ENCODE assay signal across 8 cellular contexts in the genomic region with DNA sequence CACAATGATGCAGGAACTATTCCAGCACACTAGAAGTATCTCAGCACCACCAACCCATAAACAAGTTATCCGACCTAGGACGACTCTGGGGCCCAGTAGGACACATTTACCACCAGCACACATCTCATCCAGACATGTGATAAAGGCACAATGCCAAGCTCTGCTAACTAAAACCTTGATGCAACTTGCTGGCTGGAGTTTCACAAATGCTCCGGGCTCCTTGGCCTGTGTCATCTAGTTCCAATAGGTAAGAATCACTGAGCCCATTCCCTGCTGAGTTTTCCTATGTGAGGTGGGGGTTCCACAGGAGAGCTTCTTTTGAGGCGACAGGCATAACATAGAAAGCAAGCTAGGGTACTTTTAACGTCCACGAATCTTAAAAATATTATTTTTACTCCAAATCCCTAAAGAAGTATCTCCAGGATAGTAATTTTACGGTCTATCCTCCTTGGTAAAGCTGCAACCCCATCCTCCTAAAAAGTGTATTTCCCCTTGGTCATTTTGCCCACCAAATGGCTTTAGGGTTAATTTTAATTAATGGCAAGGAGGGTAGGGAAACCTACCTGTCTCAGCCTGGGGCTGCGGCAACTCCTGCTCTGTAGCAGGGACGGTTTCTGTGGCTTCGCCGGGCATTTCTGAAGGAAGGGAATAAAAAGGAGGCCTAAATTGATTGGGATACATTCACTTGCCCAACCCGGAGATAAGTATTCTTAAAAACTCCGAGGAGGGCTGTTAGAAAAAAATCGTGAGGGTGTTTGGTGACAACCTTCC. TPM values are rescaled to one million over a fixed set of nuclear protein-coding genes. Genes with fewer than 3 reads are reported as not detected.
A peak's percentile ranks its signal among the peaks of the same experiment; 100 is the strongest.
DNase-seq lines count a peak whose midpoint lies in the region; ATAC-seq and TF ChIP-seq lines count a peak whose summit lies in the region.

No MANE protein-coding gene starts in this region.

- ATAC-seq in activated T-cell treated with anti-CD3 and anti-CD28 coated beads, Interleukin-2, amount 50 U/mL, for 4 hours = no peak
- ATAC-seq in SK-N-SH treated with all-trans-retinoic acid at 6 μM for 48 hours (peak; percentile 7), upper lobe of right lung (peak; percentile 1)

- intact Hi-C loops in upper lobe of right lung (cut with DNase I) = no loop called here

- H3K4me1 ChIP-seq in upper lobe of right lung = peaks cover 48% of the 10 kb centered on the region

- H3K4me3 ChIP-seq in upper lobe of right lung = peak overlapping the region; percentile 85

- H3K9me3 ChIP-seq in upper lobe of right lung = no peaks in the 10 kb centered on the region

- no peaks in the 10 kb centered on the region for H3K9me3 Mint-ChIP-seq in activated T-cell treated with anti-CD3 and anti-CD28 coated beads, Interleukin-2, amount 50 U/mL, for 4 hours
- no peaks in the 10 kb centered on the region for H3K9me3 Mint-ChIP-seq in endothelial cell (ENCODE audit: unreplicated experiment)

- peak overlapping the region; percentile 93 for H3K27ac ChIP-seq in upper lobe of right lung

- DNase-seq in activated T-cell treated with anti-CD3 and anti-CD28 coated beads, Interleukin-2, amount 50 U/mL, for 4 hours = no peak
- no peak for DNase-seq in activated T-cell treated with anti-CD3 and anti-CD28 coated beads, Interleukin-2, amount 50 U/mL, for 1 hour
- DNase-seq in endothelial cell (ENCODE audit: low spot score) (no peak), midbrain (lab: John Stamatoyannopoulos, UW) (peak; percentile 8), upper lobe of right lung (peak; percentile 51), HK-2 (ENCODE audit: unreplicated experiment) (no peak), cortex of kidney (lab: John Stamatoyannopoulos, UW) (no peak)

- no peak for TF ChIP-seq CTCF in endothelial cell (IDR thresholded peaks at IDR 0.05; ENCODE audit: unreplicated experiment)
- TF ChIP-seq CTCF in upper lobe of right lung (IDR thresholded peaks at IDR 0.05) = no peak

- H3K4me3 Mint-ChIP-seq in activated T-cell treated with anti-CD3 and anti-CD28 coated beads, Interleukin-2, amount 50 U/mL, for 4 hours = peak overlapping the region; percentile 99
- peak overlapping the region; percentile 99 for H3K4me3 Mint-ChIP-seq in endothelial cell (ENCODE audit: unreplicated experiment)

- no peaks in the 10 kb centered on the region for H3K27me3 Mint-ChIP-seq in activated T-cell treated with anti-CD3 and anti-CD28 coated beads, Interleukin-2, amount 50 U/mL, for 4 hours (ENCODE audit: low read depth)
- peaks cover 13% of the 10 kb centered on the region for H3K27me3 Mint-ChIP-seq in endothelial cell (ENCODE audit: unreplicated experiment)

- peaks cover 54% of the 10 kb centered on the region for H3K4me1 Mint-ChIP-seq in activated T-cell treated with anti-CD3 and anti-CD28 coated beads, Interleukin-2, amount 50 U/mL, for 4 hours (ENCODE audit: low read depth)
- peaks cover 53% of the 10 kb centered on the region for H3K4me1 Mint-ChIP-seq in endothelial cell (ENCODE audit: unreplicated experiment)

- peak overlapping the region; percentile 97 for H3K27ac Mint-ChIP-seq in endothelial cell (ENCODE audit: unreplicated experiment)

- no peaks in the 10 kb centered on the region for H3K27me3 ChIP-seq in upper lobe of right lung

- H3K36me3 ChIP-seq in upper lobe of right lung = peaks cover 27% of the 10 kb centered on the region

- peaks cover 52% of the 10 kb centered on the region for H3K36me3 Mint-ChIP-seq in activated T-cell treated with anti-CD3 and anti-CD28 coated beads, Interleukin-2, amount 50 U/mL, for 4 hours (ENCODE audit: insufficient read depth)
- peaks cover 22% of the 10 kb centered on the region for H3K36me3 Mint-ChIP-seq in endothelial cell (ENCODE audit: low read depth, unreplicated experiment)

TF ChIP-seq in SK-N-SH treated with all-trans-retinoic acid at 6 μM for 48 hours, 23 proteins besides CTCF, POLR2A, EP300 and RAD21:
- no peak for TF ChIP-seq TSHZ2 (CRISPR knock-in tag; IDR thresholded peaks at IDR 0.05)
- TF ChIP-seq GLIS3 (CRISPR knock-in tag; IDR thresholded peaks at IDR 0.05) = no peak
- no peak for TF ChIP-seq ISL1 (CRISPR knock-in tag; IDR thresholded peaks at IDR 0.05)
- no peak for TF ChIP-seq TCF4 (CRISPR knock-in tag; IDR thresholded peaks at IDR 0.05; ENCODE audit: borderline replicate concordance)
- TF ChIP-seq ZFP30 (CRISPR knock-in tag; IDR thresholded peaks at IDR 0.05) = no peak
- no peak for TF ChIP-seq POU6F1 (CRISPR knock-in tag; IDR thresholded peaks at IDR 0.05; ENCODE audit: borderline replicate concordance, low read depth)

RNA-seq across cellular contexts. Expression of gene NACA, which starts 1.0 kb away (rescaled TPM):
- total RNA-seq in activated T-cell treated with anti-CD3 and anti-CD28 coated beads, Interleukin-2, amount 50 U/mL, for 4 hours = 1,000 to 10,000 TPM; 1,078 to 1,189 (median 1,154) TPM
- total RNA-seq in endothelial cell (ENCODE audit: unreplicated experiment) = 687 TPM
- total RNA-seq in upper lobe of right lung = 665 TPM

RNA-seq across cellular contexts. Expression of gene PRIM1, which starts 28.0 kb away (rescaled TPM):
- total RNA-seq in activated T-cell treated with anti-CD3 and anti-CD28 coated beads, Interleukin-2, amount 50 U/mL, for 4 hours = 10 to 100 TPM; 56.0 to 68.2 (median 60.1) TPM
- 11.2 TPM for total RNA-seq in endothelial cell (ENCODE audit: unreplicated experiment)
- 9.3 TPM for total RNA-seq in upper lobe of right lung

RNA-seq across cellular contexts. Expression of gene PTGES3, which starts 36.0 kb away (rescaled TPM):
- 100 to 1,000 TPM; 343 to 400 (median 399) TPM for total RNA-seq in activated T-cell treated with anti-CD3 and anti-CD28 coated beads, Interleukin-2, amount 50 U/mL, for 4 hours
- total RNA-seq in endothelial cell (ENCODE audit: unreplicated experiment) (165 TPM), upper lobe of right lung (168 TPM)

RNA-seq across cellular contexts. Expression of gene HSD17B6, which starts 39.0 kb away (rescaled TPM):
- total RNA-seq in activated T-cell treated with anti-CD3 and anti-CD28 coated beads, Interleukin-2, amount 50 U/mL, for 4 hours = 1 to 10 TPM; 1.3 to 3.2 (median 1.9) TPM
- total RNA-seq in endothelial cell (ENCODE audit: unreplicated experiment) = 1.8 TPM
- 67.4 TPM for total RNA-seq in upper lobe of right lung

Comparison
In these comparisons a context has a peak if more than half of its experiments do, and no peak if none do; other contexts are left out.
1. ATAC-seq: peak in SK-N-SH treated with all-trans-retinoic acid at 6 μM for 48 hours (single experiment) and upper lobe of right lung (single experiment); none in activated T-cell treated with anti-CD3 and anti-CD28 coated beads, Interleukin-2, amount 50 U/mL, for 4 hours (0 of 2).
2. DNase-seq: peak in midbrain (single experiment) and upper lobe of right lung (single experiment); none in activated T-cell treated with anti-CD3 and anti-CD28 coated beads, Interleukin-2, amount 50 U/mL, for 4 hours (single experiment), activated T-cell treated with anti-CD3 and anti-CD28 coated beads, Interleukin-2, amount 50 U/mL, for 1 hour (single experiment), endothelial cell (single experiment), HK-2 (single experiment) and cortex of kidney (single experiment).